Comparison of ENCODE assay signal across 17 cellular contexts in genomic region chr11:46198873-46199250, GRCh38.
DNase-seq lines count a peak whose midpoint lies in the region; ATAC-seq, FAIRE-seq and TF ChIP-seq lines count a peak whose summit lies in the region.
"Had no signal": no experiment of that assay in that cellular context is flagged by ENCODE, and none has a peak within 500 bp of the region (broad histone marks: within the 10 kb centered on the region; RNA-seq: fewer than 3 reads in every experiment).

No MANE protein-coding gene starts in this region.

- H3K27ac Mint-ChIP-seq in osteocyte (ENCODE audit: unreplicated experiment): no peak overlapping the region
- H3K27ac Mint-ChIP-seq: CD4-positive, alpha-beta memory T cell; H9 had no signal

- H3K4me2 ChIP-seq in K562 (ENCODE audit: insufficient read depth, low read length): no peak overlapping the region

- POLR2A ChIA-PET in K562 (lab: Yijun Ruan, JAX): interaction anchor here (0.6 kb wide), 1 partner anchor 44 kb away, joined by 3 read pairs; no protein-coding TSS in a partner anchor

- H3K4me1 Mint-ChIP-seq in osteocyte (ENCODE audit: unreplicated experiment): no peaks in the 10 kb centered on the region
- H3K4me1 Mint-ChIP-seq: CD4-positive, alpha-beta memory T cell had no signal

- no peaks in the 10 kb centered on the region for H3K9me3 Mint-ChIP-seq in osteocyte (ENCODE audit: unreplicated experiment)
- H3K9me3 Mint-ChIP-seq: CD4-positive, alpha-beta memory T cell; H9 had no signal

- TF ChIP-seq CTCF in K562 (IDR thresholded peaks at IDR 0.05 in 2 of 3, conservative IDR thresholded peaks at IDR 0.05 in 1 of 3; ENCODE audit: insufficient read depth in 2 of 3, low read depth in 1 of 3, low read length in 3 of 3): no peak
- TF ChIP-seq CTCF in osteocyte (IDR thresholded peaks at IDR 0.05): no peak

- TF ChIP-seq POLR2A in K562 (conservative IDR thresholded peaks at IDR 0.05): no peak
- TF ChIP-seq POLR2A in GM18505 (IDR thresholded peaks at IDR 0.05; ENCODE audit: borderline replicate concordance, extremely low read depth, insufficient read depth, insufficient read length): no peak

- no peak for FAIRE-seq in K562 (lab: Jason Lieb, UNC)
- FAIRE-seq: A204.1, GM12892, H1 had no signal

- WGBS in K562 (ENCODE audit: insufficient coverage, low coverage, missing lambda C conversion rate): 12% methylated on average over 3 of the region's 3 CpGs

- peak overlapping the region; percentile 49; the same call in 1 of the 2 replicates for H2AFZ ChIP-seq in K562 (ENCODE audit: low read depth, low read length)

- peaks cover 67% of the 10 kb centered on the region for H3K27me3 Mint-ChIP-seq in osteocyte (ENCODE audit: unreplicated experiment)

- H3K4me3 Mint-ChIP-seq in osteocyte (ENCODE audit: unreplicated experiment): no peak overlapping the region
- H3K4me3 Mint-ChIP-seq: CD4-positive, alpha-beta memory T cell; H9 had no signal

- no peak for ATAC-seq in K562
- ATAC-seq in GM18505 (IDR thresholded peaks at IDR 0.05; ENCODE audit: unreplicated experiment): no peak
- ATAC-seq in HG03520 (IDR thresholded peaks at IDR 0.05; ENCODE audit: unreplicated experiment): no peak

- TF ChIP-seq RAD21 in K562 (CRISPR knock-in tag; conservative IDR thresholded peaks at IDR 0.05 in 1 of 2, IDR thresholded peaks at IDR 0.05 in 1 of 2): no peak

- H3K4me1 ChIP-seq in K562 (replicated peaks in 1 of 2; ENCODE audit: control insufficient read depth in 2 of 2, insufficient read depth in 2 of 2, low read length in 2 of 2): no peaks in the 10 kb centered on the region; a peak in 1 of 5 replicates

- H3K9me3 ChIP-seq in K562 (replicated peaks; ENCODE audit: control insufficient read depth, insufficient read depth, low read depth, low read length): no peaks in the 10 kb centered on the region

- TF ChIP-seq EP300 in K562 (IDR thresholded peaks at IDR 0.05; ENCODE audit: low read length): no peak

- H3K36me3 ChIP-seq in K562 (ENCODE audit: control insufficient read depth, insufficient read depth, low read length): no peaks in the 10 kb centered on the region

- CTCF ChIA-PET in K562 (lab: Yijun Ruan, JAX; ENCODE audit: low intra/inter-chr PET ratio): no interaction called here

- no peaks in the 10 kb centered on the region for H3K36me3 Mint-ChIP-seq in osteocyte (ENCODE audit: unreplicated experiment)
- H3K36me3 Mint-ChIP-seq: CD4-positive, alpha-beta memory T cell had no signal

- intact Hi-C loops in K562 (cut with micrococcal nuclease): no loop called here

- in situ Hi-C loops in K562 (cut with MboI): no loop called here

- no peak overlapping the region for H3K27ac ChIP-seq in K562 (ENCODE audit: extremely low read depth, low read depth, low read length)
- H3K27ac ChIP-seq: C4-2B, HL-60 had no signal

- BruUV-seq in K562 (replicated peaks; lab: Mats Ljungman, UMichigan): no TSS peak

- H3K9ac ChIP-seq in K562 (ENCODE audit: insufficient read depth in 1 of 2, low read depth in 2 of 2, low read length in 2 of 2): no peak overlapping the region

- peaks cover 1 to 3% of the 10 kb centered on the region in 2 experiments; a peak in 3 of 5 replicates for H3K27me3 ChIP-seq in K562 (ENCODE audit: control insufficient read depth in 2 of 2, insufficient read depth in 2 of 2, low read length in 2 of 2)

- no peaks in the 10 kb centered on the region for H4K20me1 ChIP-seq in K562 (replicated peaks; ENCODE audit: control insufficient read depth, insufficient read depth, low read length)

- no peaks in the 10 kb centered on the region for H3K9me1 ChIP-seq in K562 (ENCODE audit: control insufficient read depth, insufficient read depth, low read length)

- H3K79me2 ChIP-seq in K562 (ENCODE audit: control insufficient read depth, insufficient read depth, low read length): no peaks in the 10 kb centered on the region

- no peak for DNase-seq in K562 (ENCODE audit: extremely low read depth in 1 of 4, low spot score in 3 of 4)
- peak; percentile 31 for DNase-seq in islet precursor cell
- peak; percentile 60 for DNase-seq in osteocyte (ENCODE audit: extremely low spot score, unreplicated experiment)
- DNase-seq in CD1c-positive myeloid dendritic cell (ENCODE audit: extremely low spot score): no peak
- DNase-seq: ACHN; AML-193; CD4-positive, alpha-beta memory T cell; DMS79; GDM1; H9 had no signal

- no peak overlapping the region for H3K4me3 ChIP-seq in K562

TF ChIP-seq in K562, 482 proteins besides CTCF, POLR2A, EP300 and RAD21:
- TF ChIP-seq ZNF764 (CRISPR knock-in tag; IDR thresholded peaks at IDR 0.05; ENCODE audit: low read depth): no peak
- no peak for TF ChIP-seq CEBPG (CRISPR knock-in tag; IDR thresholded peaks at IDR 0.05)
- no peak for TF ChIP-seq CEBPG (tag; conservative IDR thresholded peaks at IDR 0.05 in 1 of 2, IDR thresholded peaks at IDR 0.05 in 1 of 2)
- TF ChIP-seq ZNF197 (CRISPR knock-in tag; IDR thresholded peaks at IDR 0.05; ENCODE audit: low read depth): no peak
- no peak for TF ChIP-seq ZNF316 (IDR thresholded peaks at IDR 0.05)
- TF ChIP-seq PTBP1 (IDR thresholded peaks at IDR 0.05; ENCODE audit: low read depth, low read length): no peak
- TF ChIP-seq SRF (CRISPR knock-in tag; IDR thresholded peaks at IDR 0.05): no peak
- TF ChIP-seq HOXB6 (CRISPR knock-in tag; IDR thresholded peaks at IDR 0.05; ENCODE audit: borderline replicate concordance): no peak
- no peak for TF ChIP-seq MECOM (CRISPR knock-in tag; IDR thresholded peaks at IDR 0.05)
- TF ChIP-seq FOXJ3 (CRISPR knock-in tag; IDR thresholded peaks at IDR 0.05): no peak
- TF ChIP-seq, protein P1, sequence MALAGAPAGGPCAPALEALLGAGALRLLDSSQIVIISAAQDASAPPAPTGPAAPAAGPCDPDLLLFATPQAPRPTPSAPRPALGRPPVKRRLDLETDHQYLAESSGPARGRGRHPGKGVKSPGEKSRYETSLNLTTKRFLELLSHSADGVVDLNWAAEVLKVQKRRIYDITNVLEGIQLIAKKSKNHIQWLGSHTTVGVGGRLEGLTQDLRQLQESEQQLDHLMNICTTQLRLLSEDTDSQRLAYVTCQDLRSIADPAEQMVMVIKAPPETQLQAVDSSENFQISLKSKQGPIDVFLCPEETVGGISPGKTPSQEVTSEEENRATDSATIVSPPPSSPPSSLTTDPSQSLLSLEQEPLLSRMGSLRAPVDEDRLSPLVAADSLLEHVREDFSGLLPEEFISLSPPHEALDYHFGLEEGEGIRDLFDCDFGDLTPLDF (CRISPR knock-in tag; IDR thresholded peaks at IDR 0.05): no peak

Comparison
In these comparisons a context has a peak if more than half of its experiments do, and no peak if none do; other contexts are left out.
1. DNase-seq: peak in islet precursor cell (single experiment) and osteocyte (single experiment); none in K562 (0 of 4) and CD1c-positive myeloid dendritic cell (single experiment).